Comparison of ENCODE assay signal across 10 cellular contexts in genomic region chr12:31368666-31369361, GRCh38. TPM values are rescaled to one million over a fixed set of nuclear protein-coding genes. Genes with fewer than 3 reads are reported as not detected.
DNase-seq lines count a peak whose midpoint lies in the region; ATAC-seq, FAIRE-seq and TF ChIP-seq lines count a peak whose summit lies in the region.
"Had no signal": no experiment of that assay in that cellular context is flagged by ENCODE, and none has a peak within 500 bp of the region (broad histone marks: within the 10 kb centered on the region; RNA-seq: fewer than 3 reads in every experiment).

No MANE protein-coding gene starts in this region.

- no peaks in the 10 kb centered on the region for H3K79me2 ChIP-seq in MM.1S (ENCODE audit: low read length)

- H3K27me3 Mint-ChIP-seq in activated T-cell treated with anti-CD3 and anti-CD28 coated beads, Interleukin-2, amount 50 U/mL, for 72 hours (ENCODE audit: low read depth) = no peaks in the 10 kb centered on the region

- intact Hi-C loops in A673 (cut with micrococcal nuclease; ENCODE audit: unreplicated experiment) = no loop called here

- no peak overlapping the region for H2AFZ ChIP-seq in MM.1S (ENCODE audit: low read length)

- in situ Hi-C loops in HAP-1 (cut with MboI; ENCODE audit: low sequenced_read_pairs) = no loop called here

- peaks cover 11% of the 10 kb centered on the region for H3F3A ChIP-seq in MM.1S (ENCODE audit: insufficient read depth, low read length)

- CTCF ChIA-PET in A673 (lab: Charles Lee) = no interaction called here

- H3K27ac ChIP-seq in A673 (ENCODE audit: low read depth, low read length, poor library complexity, severe bottlenecking) = no peak overlapping the region
- no peak overlapping the region for H3K27ac ChIP-seq in MM.1S (ENCODE audit: low read length)

- no peaks in the 10 kb centered on the region for H3K36me3 ChIP-seq in A673 (ENCODE audit: insufficient read depth, low read length, poor library complexity, severe bottlenecking)
- H3K36me3 ChIP-seq in HAP-1 (replicated peaks) = no peaks in the 10 kb centered on the region
- H3K36me3 ChIP-seq in MM.1S (replicated peaks; ENCODE audit: insufficient read depth, low read length) = no peaks in the 10 kb centered on the region

- H3K4me3 ChIP-seq in A673 (ENCODE audit: low read depth, low read length, poor library complexity, severe bottlenecking) = no peak overlapping the region
- H3K4me3 ChIP-seq in HAP-1 = no peak overlapping the region
- H3K4me3 ChIP-seq in MM.1S (ENCODE audit: low read length) = no peak overlapping the region

- no peaks in the 10 kb centered on the region for H3K9me3 Mint-ChIP-seq in activated T-cell treated with anti-CD3 and anti-CD28 coated beads, Interleukin-2, amount 50 U/mL, for 72 hours

- TF ChIP-seq POLR2A in H54 (IDR thresholded peaks at IDR 0.05; ENCODE audit: low read depth, low read length) = no peak

- H3K9me3 ChIP-seq in A673 (ENCODE audit: low read depth, low read length, poor library complexity, severe bottlenecking) (no peaks in the 10 kb centered on the region), HAP-1 (no peaks in the 10 kb centered on the region), MM.1S (replicated peaks; ENCODE audit: insufficient read depth, low read length) (no peaks in the 10 kb centered on the region)

- no peak for ATAC-seq in activated T-cell treated with anti-CD3 and anti-CD28 coated beads, Interleukin-2, amount 50 U/mL, for 72 hours (replicated peaks in 1 of 2)

- H4K20me1 ChIP-seq in MM.1S (ENCODE audit: insufficient read depth, low read length) = no peaks in the 10 kb centered on the region

- no peaks in the 10 kb centered on the region for H3K36me3 Mint-ChIP-seq in activated T-cell treated with anti-CD3 and anti-CD28 coated beads, Interleukin-2, amount 50 U/mL, for 72 hours (ENCODE audit: insufficient read depth in 2 of 2)

- BruUV-seq in A673 (replicated peaks; lab: Mats Ljungman, UMichigan) = no TSS peak

- H3K27me3 ChIP-seq in A673 (replicated peaks; ENCODE audit: insufficient read depth, low read depth, low read length, poor library complexity) (no peaks in the 10 kb centered on the region), HAP-1 (ENCODE audit: low read depth) (no peaks in the 10 kb centered on the region), MM.1S (replicated peaks; ENCODE audit: insufficient read depth, low read length) (no peaks in the 10 kb centered on the region)

- no peak overlapping the region for H3K9ac ChIP-seq in MM.1S (ENCODE audit: low read length)

- no peaks in the 10 kb centered on the region for H3K9me2 ChIP-seq in MM.1S (replicated peaks; ENCODE audit: insufficient read depth, low read length)

- TF ChIP-seq CTCF in A673 (conservative IDR thresholded peaks at IDR 0.05; ENCODE audit: low read depth, low read length) (no peak), MM.1S (IDR thresholded peaks at IDR 0.05; ENCODE audit: low read length) (no peak)

- POLR2A ChIA-PET in A673 (lab: Charles Lee; ENCODE audit: low non-redundant PET) = no interaction called here

- H3K4me1 Mint-ChIP-seq in activated T-cell treated with anti-CD3 and anti-CD28 coated beads, Interleukin-2, amount 50 U/mL, for 72 hours (ENCODE audit: low read depth) = peaks cover under 1% of the 10 kb centered on the region

- FAIRE-seq in TTC549 (lab: Jason Lieb, UNC) (peak; percentile 93), H54 (lab: Jason Lieb, UNC) (no peak)

- no peak overlapping the region for H3K4me3 Mint-ChIP-seq in activated T-cell treated with anti-CD3 and anti-CD28 coated beads, Interleukin-2, amount 50 U/mL, for 72 hours

- no peak overlapping the region for H3K27ac Mint-ChIP-seq in activated T-cell treated with anti-CD3 and anti-CD28 coated beads, Interleukin-2, amount 50 U/mL, for 72 hours

- DNase-seq in A673 (ENCODE audit: low spot score) = peak; percentile 7
- peak; percentile 58 to 60 for DNase-seq in HAP-1 (ENCODE audit: low spot score in 2 of 2)
- peak; percentile 79 for DNase-seq in left kidney (ENCODE audit: low read depth, low spot score)
- no peak for DNase-seq in activated T-cell treated with anti-CD3 and anti-CD28 coated beads, Interleukin-2, amount 50 U/mL, for 72 hours
- DNase-seq in cerebellar nuclear complex (lab: John Stamatoyannopoulos, UW) = no peak
- no peak for DNase-seq in MM.1S
- no peak for DNase-seq in H54 (ENCODE audit: insufficient read length, low spot score)
- DNase-seq: activated T-cell treated with anti-CD3 and anti-CD28 coated beads, Interleukin-2, amount 50 U/mL, for 48 hours; NCI-H1048 had no signal

- H3K4me1 ChIP-seq in A673 (ENCODE audit: insufficient read depth, low read length, poor library complexity, severe bottlenecking) (peaks cover 6% of the 10 kb centered on the region), HAP-1 (peaks cover 40% of the 10 kb centered on the region), MM.1S (ENCODE audit: low read length) (peaks cover 19% of the 10 kb centered on the region)

- no peak overlapping the region for H3K4me2 ChIP-seq in MM.1S (ENCODE audit: low read depth, low read length)

RNA-seq across cellular contexts. Expression of gene SINHCAF, which starts 42.9 kb away (rescaled TPM):
- total RNA-seq in A673 (2021) = 137 and 153 TPM in 2 replicates
- 100 to 1,000 TPM; 189 to 216 TPM for total RNA-seq in activated T-cell treated with anti-CD3 and anti-CD28 coated beads, Interleukin-2, amount 50 U/mL, for 72 hours

Comparison
In these comparisons a context has a peak if more than half of its experiments do, and no peak if none do; other contexts are left out.
1. DNase-seq: peak in A673 (single experiment), HAP-1 (2 of 2) and left kidney (single experiment); none in activated T-cell treated with anti-CD3 and anti-CD28 coated beads, Interleukin-2, amount 50 U/mL, for 72 hours (0 of 2), cerebellar nuclear complex (0 of 2), MM.1S (single experiment) and H54 (single experiment).